In genomic region chr14:103528158-103528511, GRCh38 we compare ENCODE assay signal across 7 cellular contexts. TPM values are rescaled to one million over a fixed set of nuclear protein-coding genes. Genes with fewer than 3 reads are reported as not detected.
A peak's percentile ranks its signal among the peaks of the same experiment; 100 is the strongest.
DNase-seq lines count a peak whose midpoint lies in the region; ATAC-seq, FAIRE-seq and TF ChIP-seq lines count a peak whose summit lies in the region.

No MANE protein-coding gene starts in this region.

- no peak for DNase-seq in HAP-1 (ENCODE audit: low spot score in 2 of 2)
- peak; percentile 27 for DNase-seq in fibroblast of the aortic adventitia (ENCODE audit: low read depth)
- DNase-seq in pancreas = peak in 2 of 6 donors; percentile 49 to 64
- DNase-seq in NCI-H1694 treated with DMSO at 0.1 percent for 48 hours (lab: John Stamatoyannopoulos, UW) = no peak

- peak overlapping the region; percentile 68 to 90 (median 78) for H3K27ac ChIP-seq in pancreas

- peak overlapping the region; percentile 82 for H3K4me3 ChIP-seq in HAP-1
- H3K4me3 ChIP-seq in fibroblast of the aortic adventitia (ENCODE audit: low read depth, low read length) = peak overlapping the region; percentile 63
- peak overlapping the region; percentile 73 to 100 (median 94) for H3K4me3 ChIP-seq in pancreas

- ATAC-seq in SK-N-SH treated with all-trans-retinoic acid at 6 μM for 48 hours (peak; percentile 6; the same call in 1 of the 3 replicates), pancreas (peak; percentile 18 to 67 (median 52)), GM18511 (IDR thresholded peaks at IDR 0.05; ENCODE audit: unreplicated experiment) (no peak), HG03045 (IDR thresholded peaks at IDR 0.05; ENCODE audit: unreplicated experiment) (no peak)

- H3K36me3 ChIP-seq in HAP-1 (replicated peaks) = peaks cover 21% of the 10 kb centered on the region
- H3K36me3 ChIP-seq in pancreas = no peaks in the 10 kb centered on the region

- in situ Hi-C loops in HAP-1 (cut with MboI; ENCODE audit: low sequenced_read_pairs) = no loop called here

- H3K27me3 ChIP-seq in HAP-1 (ENCODE audit: low read depth) (no peaks in the 10 kb centered on the region), pancreas (no peaks in the 10 kb centered on the region)

- intact Hi-C loops in pancreas (cut with DNase I) = no loop called here

- WGBS in pancreas, 2 donors = 33 to 48% methylated on average over 9 of the region's 9 CpGs

- H3K9me3 ChIP-seq in HAP-1 = no peaks in the 10 kb centered on the region
- no peaks in the 10 kb centered on the region for H3K9me3 ChIP-seq in pancreas

- H3K4me1 ChIP-seq in HAP-1 (peaks cover 16% of the 10 kb centered on the region), pancreas (peaks cover 6 to 32% (median 8%) of the 10 kb centered on the region in 3 donors)

- TF ChIP-seq CTCF in fibroblast of the aortic adventitia (IDR thresholded peaks at IDR 0.05; ENCODE audit: insufficient read depth, low read length) = no peak
- no peak for TF ChIP-seq CTCF in pancreas (IDR thresholded peaks at IDR 0.05)

- no peak for FAIRE-seq in pancreas (lab: Jason Lieb, UNC)

TF ChIP-seq in SK-N-SH treated with all-trans-retinoic acid at 6 μM for 48 hours, 23 proteins besides CTCF, POLR2A, EP300 and RAD21:
- TF ChIP-seq ISL1 (CRISPR knock-in tag; IDR thresholded peaks at IDR 0.05) (no peak), CREB5 (CRISPR knock-in tag; IDR thresholded peaks at IDR 0.05; ENCODE audit: low read depth) (no peak)

RNA-seq across cellular contexts. Expression of gene TRMT61A, which starts 0.9 kb away (rescaled TPM):
- total RNA-seq in fibroblast of the aortic adventitia (ENCODE audit: low replicate concordance) (4.7 and 9.2 TPM in 2 replicates), pancreas (10 to 100 TPM in 1 of 6 donors, 1 to 10 TPM in 5; 3.3 to 10.4 (median 6.3) TPM)
- 10 to 100 TPM; 13.2 to 16.1 TPM for polyA plus RNA-seq in pancreas

RNA-seq across cellular contexts. Expression of gene CKB, which starts 5.5 kb away (rescaled TPM):
- total RNA-seq in fibroblast of the aortic adventitia (ENCODE audit: low replicate concordance) (17.6 and 29.3 TPM in 2 replicates), pancreas (10 to 100 TPM; 17.8 to 52.9 (median 40.1) TPM)
- polyA plus RNA-seq in pancreas = 100 to 1,000 TPM; 140 to 264 TPM

RNA-seq across cellular contexts. Expression of gene BAG5, which starts 34.3 kb away (rescaled TPM):
- 20.9 and 37.9 TPM in 2 replicates for total RNA-seq in fibroblast of the aortic adventitia (ENCODE audit: low replicate concordance)
- total RNA-seq in pancreas = 10 to 100 TPM in 3 of 6 donors, 1 to 10 TPM in 3; 6.4 to 13.4 (median 10.0) TPM
- polyA plus RNA-seq in pancreas = 1 to 10 TPM; 3.6 to 8.5 TPM

RNA-seq across cellular contexts. Expression of gene COA8, which starts 34.6 kb away (rescaled TPM):
- total RNA-seq in fibroblast of the aortic adventitia (ENCODE audit: low replicate concordance) (5.6 and 23.6 TPM in 2 replicates), pancreas (10 to 100 TPM; 17.0 to 28.7 (median 23.9) TPM)
- 10 to 100 TPM; 28.0 to 31.7 TPM for polyA plus RNA-seq in pancreas

Comparison
In these comparisons a context has a peak if more than half of its experiments do, and no peak if none do; other contexts are left out.
1. ATAC-seq: peak in SK-N-SH treated with all-trans-retinoic acid at 6 μM for 48 hours (single experiment) and pancreas (4 of 4); none in GM18511 (single experiment) and HG03045 (single experiment).
2. Peak in every context shown above with its lines, with median percentiles within 50 percentile points of each other: H3K4me3 ChIP-seq.